In the genomic region with DNA sequence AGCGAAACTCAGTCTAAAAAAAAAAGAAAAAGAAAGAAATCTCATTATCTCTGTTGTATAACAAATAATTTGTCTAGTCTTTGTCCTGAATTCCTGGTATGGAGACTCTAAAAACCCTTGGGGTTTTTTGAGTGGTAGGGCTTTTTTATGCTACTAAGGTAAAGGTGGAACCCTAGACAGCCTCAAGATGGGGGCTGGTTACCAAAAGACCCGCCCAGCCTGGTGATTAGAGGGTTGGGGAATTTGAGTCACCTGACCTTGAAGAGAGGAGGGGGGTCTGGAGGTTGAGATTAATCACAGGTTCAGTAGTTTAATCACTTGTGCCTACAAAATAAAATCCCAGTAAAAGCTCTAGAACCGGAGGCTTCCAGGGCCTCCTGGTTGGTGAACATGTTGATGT, we compare ENCODE assay signal across 22 cellular contexts. TPM values are rescaled to one million over a fixed set of nuclear protein-coding genes. Genes with fewer than 3 reads are reported as not detected.
"Had no signal": no experiment of that assay in that cellular context is flagged by ENCODE, and none has a peak within 500 bp of the region (broad histone marks: within the 10 kb centered on the region; RNA-seq: fewer than 3 reads in every experiment).

No MANE protein-coding gene starts in this region.

- H3K4me3 ChIP-seq: left lung, lung, ovary, right atrium auricular region, skin epidermis, suprapubic skin, thoracic aorta, tibial artery, uterus had no signal

- H3K36me3 Mint-ChIP-seq: immature natural killer cell; naive B cell; natural killer cell treated with Interleukin-12 subunit alpha and Interleukin-12 subunit beta and Interleukin-15 and Interleukin-18, amount 100 ng/mL, for 72 hours; stimulated activated effector memory CD8-positive, alpha-beta T cell treated with anti-CD3 and anti-CD28 coated beads, Interleukin-12 subunit alpha, Interleukin-12 subunit beta, amount 100 ng/mL, for 72 hours; type B pancreatic cell had no signal

- H3K9me3 Mint-ChIP-seq: immature natural killer cell; natural killer cell treated with Interleukin-12 subunit alpha and Interleukin-12 subunit beta and Interleukin-15 and Interleukin-18, amount 100 ng/mL, for 72 hours; stimulated activated effector memory CD8-positive, alpha-beta T cell treated with anti-CD3 and anti-CD28 coated beads, Interleukin-12 subunit alpha, Interleukin-12 subunit beta, amount 100 ng/mL, for 72 hours; stimulated activated naive CD8-positive, alpha-beta T cell treated with anti-CD3 and anti-CD28 coated beads, Interleukin-15, Interleukin-2, amounts not matched to agents 100 ng/mL and 50 ng/mL, for 24 hours; type B pancreatic cell had no signal

- ATAC-seq: left lung; natural killer cell treated with Interleukin-12 subunit alpha and Interleukin-12 subunit beta and Interleukin-15 and Interleukin-18, amount 100 ng/mL, for 72 hours; sciatic nerve; stimulated activated effector memory CD8-positive, alpha-beta T cell treated with anti-CD3 and anti-CD28 coated beads, Interleukin-12 subunit alpha, Interleukin-12 subunit beta, amount 100 ng/mL, for 72 hours had no signal

- H3K27me3 Mint-ChIP-seq: progenitor cell of endocrine pancreas, type B pancreatic cell had no signal

- H3K4me1 Mint-ChIP-seq: immature natural killer cell; naive B cell; stimulated activated effector memory CD8-positive, alpha-beta T cell treated with anti-CD3 and anti-CD28 coated beads, Interleukin-12 subunit alpha, Interleukin-12 subunit beta, amount 100 ng/mL, for 72 hours had no signal

- H3K27ac ChIP-seq: left lung, ovary, right atrium auricular region, skin epidermis, suprapubic skin, thoracic aorta, tibial artery, uterus had no signal

- H3K36me3 ChIP-seq: left lung, ovary, right atrium auricular region, suprapubic skin, thoracic aorta, tibial artery, uterus had no signal

- H3K27me3 ChIP-seq: left lung, ovary, right atrium auricular region, suprapubic skin, tibial artery, uterus had no signal

- H3K27ac Mint-ChIP-seq: immature natural killer cell; naive B cell; natural killer cell treated with Interleukin-12 subunit alpha and Interleukin-12 subunit beta and Interleukin-15 and Interleukin-18, amount 100 ng/mL, for 72 hours; progenitor cell of endocrine pancreas; stimulated activated effector memory CD8-positive, alpha-beta T cell treated with anti-CD3 and anti-CD28 coated beads, Interleukin-12 subunit alpha, Interleukin-12 subunit beta, amount 100 ng/mL, for 72 hours; stimulated activated naive CD8-positive, alpha-beta T cell treated with anti-CD3 and anti-CD28 coated beads, Interleukin-15, Interleukin-2, amounts not matched to agents 100 ng/mL and 50 ng/mL, for 24 hours; type B pancreatic cell had no signal

- DNase-seq: hypothalamus; immature natural killer cell; kidney; left lung; naive B cell; ovary; stimulated activated CD4-positive, alpha-beta T cell treated with anti-CD3 and anti-CD28 coated beads, Interleukin-12 subunit alpha, Interleukin-12 subunit beta, amount 100 ng/mL, for 4 hours; stimulated activated CD4-positive, alpha-beta T cell treated with anti-CD3 and anti-CD28 coated beads, Interleukin-4, amount 100 ng/mL, for 24 hours; stimulated activated naive CD4-positive, alpha-beta T cell; tibial artery; uterus had no signal

- H3K4me1 ChIP-seq: right atrium auricular region, tibial artery, uterus had no signal

- H3K9me3 ChIP-seq: left lung, ovary, right atrium auricular region, suprapubic skin, thoracic aorta, tibial artery, uterus had no signal

- H3K4me3 Mint-ChIP-seq: immature natural killer cell; naive B cell; natural killer cell treated with Interleukin-12 subunit alpha and Interleukin-12 subunit beta and Interleukin-15 and Interleukin-18, amount 100 ng/mL, for 72 hours; stimulated activated effector memory CD8-positive, alpha-beta T cell treated with anti-CD3 and anti-CD28 coated beads, Interleukin-12 subunit alpha, Interleukin-12 subunit beta, amount 100 ng/mL, for 72 hours; stimulated activated naive CD8-positive, alpha-beta T cell treated with anti-CD3 and anti-CD28 coated beads, Interleukin-15, Interleukin-2, amounts not matched to agents 100 ng/mL and 50 ng/mL, for 24 hours; type B pancreatic cell had no signal

RNA-seq across cellular contexts. Expression of a gene that starts 18.0 kb away (rescaled TPM):
- polyA plus RNA-seq: immature natural killer cell had no signal
